26 cellular contexts compared by ENCODE assay signal in genomic region chr4:7213802-7214201, GRCh38. TPM values are rescaled to one million over a fixed set of nuclear protein-coding genes. Genes with fewer than 3 reads are reported as not detected.
"Had no signal": no experiment of that assay in that cellular context is flagged by ENCODE, and none has a peak within 500 bp of the region (broad histone marks: within the 10 kb centered on the region; RNA-seq: fewer than 3 reads in every experiment).

No MANE protein-coding gene starts in this region.

- H3K4me1 ChIP-seq: heart left ventricle, neural progenitor cell, parathyroid adenoma had no signal

- H3K4me2 ChIP-seq: hepatocyte, neural progenitor cell had no signal

- H3K4me3 ChIP-seq: coronary artery, gastroesophageal sphincter, heart left ventricle, hepatocyte, left lung, neural progenitor cell, right lobe of liver, thoracic aorta, tibial nerve, upper lobe of left lung had no signal

- H3K4me1 Mint-ChIP-seq: naive thymus-derived CD4-positive, alpha-beta T cell; stimulated activated naive B cell treated with anti-CD40 and anti-IgM and Interleukin-4, amounts not matched to agents 10 μg/mL and 1 μg/mL and 100 μg/mL, for 72 hours had no signal

- DNase-seq: dermis blood vessel endothelial cell; effector memory CD8-positive, alpha-beta T cell; heart left ventricle; left cardiac atrium; mesendoderm; midbrain; naive thymus-derived CD4-positive, alpha-beta T cell; right lobe of liver; small intestine; stimulated activated CD4-positive, alpha-beta T cell treated with anti-CD3 and anti-CD28 coated beads, Interleukin-15, amount 100 ng/mL, for 24 hours; stimulated activated CD4-positive, alpha-beta T cell treated with anti-CD3 and anti-CD28 coated beads, Interleukin-2, amount 100 ng/mL, for 48 hours; stimulated activated naive B cell treated with anti-CD40 and anti-IgM and Interleukin-4, amounts not matched to agents 10 μg/mL and 1 μg/mL and 100 μg/mL, for 72 hours; upper lobe of left lung had no signal

- H3K27me3 ChIP-seq: gastroesophageal sphincter, hepatocyte, neural progenitor cell, right lobe of liver, tibial nerve, upper lobe of left lung had no signal

- H3K9me3 ChIP-seq: gastroesophageal sphincter, left lung, right lobe of liver, thoracic aorta had no signal

- ATAC-seq: effector memory CD8-positive, alpha-beta T cell; gastroesophageal sphincter; heart left ventricle; left cardiac atrium; left lung; naive thymus-derived CD4-positive, alpha-beta T cell; right lobe of liver; stimulated activated naive B cell treated with anti-CD40 and anti-IgM and Interleukin-4, amounts not matched to agents 10 μg/mL and 1 μg/mL and 100 μg/mL, for 72 hours had no signal

- H2AFZ ChIP-seq: hepatocyte, neural progenitor cell, parathyroid adenoma had no signal

- FAIRE-seq: endometrium, small intestine, urothelium cell line had no signal

- H3K36me3 ChIP-seq: gastroesophageal sphincter, heart left ventricle, left lung, neural progenitor cell, right lobe of liver, thoracic aorta, tibial nerve, upper lobe of left lung had no signal

- H3K27me3 Mint-ChIP-seq: progenitor cell of endocrine pancreas; stimulated activated naive B cell treated with anti-CD40 and anti-IgM and Interleukin-4, amounts not matched to agents 10 μg/mL and 1 μg/mL and 100 μg/mL, for 72 hours; stimulated activated naive CD8-positive, alpha-beta T cell treated with anti-CD3 and anti-CD28 coated beads, Interleukin-15, Interleukin-2, amounts not matched to agents 100 ng/mL and 50 ng/mL, for 24 hours had no signal

- H3K36me3 Mint-ChIP-seq: naive thymus-derived CD4-positive, alpha-beta T cell; neural progenitor cell; stimulated activated naive B cell treated with anti-CD40 and anti-IgM and Interleukin-4, amounts not matched to agents 10 μg/mL and 1 μg/mL and 100 μg/mL, for 72 hours had no signal

- H3K9ac ChIP-seq: neural progenitor cell, parathyroid adenoma had no signal

- H3K79me2 ChIP-seq: hepatocyte, parathyroid adenoma had no signal

- H3K9me3 Mint-ChIP-seq: effector memory CD8-positive, alpha-beta T cell; stimulated activated naive CD8-positive, alpha-beta T cell treated with anti-CD3 and anti-CD28 coated beads, Interleukin-15, Interleukin-2, amounts not matched to agents 100 ng/mL and 50 ng/mL, for 24 hours had no signal

- H3K4me3 Mint-ChIP-seq: effector memory CD8-positive, alpha-beta T cell; naive thymus-derived CD4-positive, alpha-beta T cell; nephron; neural progenitor cell; stimulated activated naive B cell treated with anti-CD40 and anti-IgM and Interleukin-4, amounts not matched to agents 10 μg/mL and 1 μg/mL and 100 μg/mL, for 72 hours; stimulated activated naive CD8-positive, alpha-beta T cell treated with anti-CD3 and anti-CD28 coated beads, Interleukin-15, Interleukin-2, amounts not matched to agents 100 ng/mL and 50 ng/mL, for 24 hours had no signal

- H3K27ac Mint-ChIP-seq: nephron; neural progenitor cell; progenitor cell of endocrine pancreas; stimulated activated naive B cell treated with anti-CD40 and anti-IgM and Interleukin-4, amounts not matched to agents 10 μg/mL and 1 μg/mL and 100 μg/mL, for 72 hours; stimulated activated naive CD8-positive, alpha-beta T cell treated with anti-CD3 and anti-CD28 coated beads, Interleukin-15, Interleukin-2, amounts not matched to agents 100 ng/mL and 50 ng/mL, for 24 hours had no signal

- H3K27ac ChIP-seq: coronary artery, gastroesophageal sphincter, heart left ventricle, hepatocyte, left lung, neural progenitor cell, parathyroid adenoma, right lobe of liver, thoracic aorta, tibial nerve, upper lobe of left lung had no signal

RNA-seq across cellular contexts. Expression of gene SORCS2, which starts 21.5 kb away (rescaled TPM):
- polyA plus RNA-seq: naive thymus-derived CD4-positive, alpha-beta T cell had no signal
